In the genomic region with DNA sequence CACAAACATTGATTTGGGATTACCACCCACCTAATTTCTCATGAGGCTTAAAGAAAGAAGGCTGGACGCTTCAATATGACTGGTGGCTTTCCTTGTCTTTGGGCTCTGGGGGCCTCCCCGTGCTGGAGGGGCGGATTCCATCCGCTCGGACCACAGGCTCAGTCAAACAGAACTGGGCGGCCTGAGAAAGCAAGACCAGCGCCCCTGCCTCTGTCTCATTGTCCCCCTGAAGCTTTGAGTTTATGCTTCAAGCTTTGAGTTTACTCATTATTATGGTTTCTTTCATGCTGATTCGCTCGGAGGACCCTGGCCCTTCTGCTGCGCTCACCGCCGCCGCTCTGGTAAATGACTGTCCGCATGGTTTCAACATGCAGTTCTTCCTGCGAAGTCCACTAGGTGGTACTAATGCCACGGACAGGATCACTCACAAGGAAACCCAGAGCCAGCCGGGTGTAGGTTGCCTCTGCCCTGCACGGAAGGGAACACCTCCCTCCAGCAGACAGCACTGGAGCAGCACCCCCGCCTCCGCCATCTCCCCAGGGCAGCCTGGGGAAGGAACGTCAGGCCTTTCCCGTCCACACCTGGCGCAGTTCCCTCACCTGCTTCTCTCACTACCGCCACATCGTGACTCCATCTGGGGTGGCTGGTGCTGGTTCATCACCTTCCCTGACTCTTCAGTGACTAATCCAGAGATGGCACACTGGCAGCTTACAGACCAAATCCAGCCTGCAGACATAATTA, we compare ENCODE assay signal across 8 cellular contexts. TPM values are rescaled to one million over a fixed set of nuclear protein-coding genes. Genes with fewer than 3 reads are reported as not detected.
DNase-seq lines count a peak whose midpoint lies in the region; FAIRE-seq and TF ChIP-seq lines count a peak whose summit lies in the region.

No MANE protein-coding gene starts in this region.

- FAIRE-seq in bronchial epithelial cell (lab: Jason Lieb, UNC) = peak; percentile 97
- no peak for FAIRE-seq in small intestine (lab: Jason Lieb, UNC)

- H3K27me3 ChIP-seq in bronchial epithelial cell (ENCODE audit: control insufficient read depth, insufficient read depth, low read length) (no peaks in the 10 kb centered on the region), small intestine (ENCODE audit: control insufficient read depth in 2 of 2, insufficient read depth in 2 of 2, low read length in 2 of 2) (no peaks in the 10 kb centered on the region)

- peak; percentile 74 for TF ChIP-seq CTCF in bronchial epithelial cell (IDR thresholded peaks at IDR 0.05; ENCODE audit: insufficient read depth, low read length, severe bottlenecking)

- DNase-seq in COLO829 (ENCODE audit: low spot score) (peak; percentile 90), HK-2 (ENCODE audit: unreplicated experiment) (peak; percentile 79), NCI-H82 (lab: John Stamatoyannopoulos, UW) (peak; percentile 98), bronchial epithelial cell (ENCODE audit: low read depth) (peak; percentile 94), small intestine (peak; percentile 86)
- DNase-seq in stimulated activated CD4-positive, alpha-beta T cell treated with anti-CD3 and anti-CD28 coated beads, Interleukin-12 subunit alpha, Interleukin-12 subunit beta, amount 100 ng/mL, for 4 hours = no peak
- DNase-seq in activated CD4-positive, CD25-positive, alpha-beta regulatory T cell treated with anti-CD3 and anti-CD28 coated beads, Interleukin-2, amount 50 U/mL, for 72 hours = no peak

- H3K4me3 ChIP-seq in bronchial epithelial cell (ENCODE audit: low read depth, low read length) (no peak overlapping the region), iPS-18c (ENCODE audit: insufficient read depth, low read depth, low read length) (peak overlapping the region; percentile 34; the same call in 1 of the 2 replicates), small intestine (ENCODE audit: low read depth in 1 of 2, low read length in 2 of 2) (no peak overlapping the region)

- H3K36me3 ChIP-seq in bronchial epithelial cell (ENCODE audit: control insufficient read depth, insufficient read depth, low read length) (peaks cover 2% of the 10 kb centered on the region), small intestine (ENCODE audit: control insufficient read depth in 2 of 2, insufficient read depth in 2 of 2, low read length in 2 of 2) (peaks cover 0 to 6% of the 10 kb centered on the region in 2 donors)

- peaks cover 0 to 1% of the 10 kb centered on the region in 2 donors for H3K4me1 ChIP-seq in small intestine (ENCODE audit: control insufficient read depth in 2 of 2, insufficient read depth in 1 of 2, low read depth in 1 of 2, low read length in 1 of 2)

- H3K27ac ChIP-seq in small intestine (ENCODE audit: low read depth in 1 of 2, low read length in 1 of 2) = peak overlapping the region in 1 of 2 donors; percentile 50

- 29 to 43% (median 35%) methylated on average over 25 of the region's 25 CpGs for WGBS in small intestine, 3 donors

- H3K9me3 ChIP-seq in iPS-18c (ENCODE audit: control insufficient read depth, insufficient read depth, low read length) (no peaks in the 10 kb centered on the region), small intestine (ENCODE audit: control insufficient read depth, low read depth) (no peaks in the 10 kb centered on the region)

RNA-seq across cellular contexts. Expression of gene TIGAR, which starts 13.2 kb away (rescaled TPM):
- total RNA-seq in bronchial epithelial cell = 10.0 and 11.8 TPM in 2 replicates
- polyA plus RNA-seq in small intestine = 10 to 100 TPM in 1 of 3 donors, 1 to 10 TPM in 2; 4.7 to 10.1 (median 6.2) TPM

RNA-seq across cellular contexts. Expression of gene CCND2, which starts 34.2 kb away (rescaled TPM):
- 115 and 123 TPM in 2 replicates for total RNA-seq in bronchial epithelial cell
- 10 to 100 TPM in 1 of 3 donors, 1 to 10 TPM in 2; 5.6 to 38.1 (median 5.9) TPM for polyA plus RNA-seq in small intestine

Comparison
In these comparisons a context has a peak if more than half of its experiments do, and no peak if none do; other contexts are left out.
1. DNase-seq: peak in COLO829 (single experiment), HK-2 (single experiment), NCI-H82 (single experiment), bronchial epithelial cell (single experiment) and small intestine (single experiment); none in stimulated activated CD4-positive, alpha-beta T cell treated with anti-CD3 and anti-CD28 coated beads, Interleukin-12 subunit alpha, Interleukin-12 subunit beta, amount 100 ng/mL, for 4 hours (single experiment) and activated CD4-positive, CD25-positive, alpha-beta regulatory T cell treated with anti-CD3 and anti-CD28 coated beads, Interleukin-2, amount 50 U/mL, for 72 hours (single experiment).